In the genomic region with DNA sequence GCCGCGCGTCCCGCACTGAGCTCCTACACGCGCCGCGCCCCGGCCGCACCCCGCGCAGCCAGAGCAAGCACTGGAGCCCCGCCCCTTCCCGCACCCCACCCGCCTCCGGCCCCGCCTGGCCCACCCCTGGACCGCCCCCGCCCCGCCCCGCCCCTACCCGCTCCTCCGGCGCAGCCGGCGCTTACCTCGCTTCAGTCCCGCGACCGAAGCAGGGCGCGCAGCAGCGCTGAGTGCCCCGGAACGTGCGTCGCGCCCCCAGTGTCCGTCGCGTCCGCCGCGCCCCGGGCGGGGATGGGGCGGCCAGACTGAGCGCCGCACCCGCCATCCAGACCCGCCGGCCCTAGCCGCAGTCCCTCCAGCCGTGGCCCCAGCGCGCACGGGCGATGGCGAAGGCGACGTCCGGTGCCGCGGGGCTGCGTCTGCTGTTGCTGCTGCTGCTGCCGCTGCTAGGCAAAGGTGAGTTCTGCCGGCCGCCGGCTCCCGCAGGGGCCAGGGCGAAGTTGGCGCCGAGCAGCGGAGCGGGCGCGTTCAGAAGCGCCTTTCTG, we compare ENCODE assay signal across 8 cellular contexts. TPM values are rescaled to one million over a fixed set of nuclear protein-coding genes. Genes with fewer than 3 reads are reported as not detected.
DNase-seq lines count a peak whose midpoint lies in the region; ATAC-seq and TF ChIP-seq lines count a peak whose summit lies in the region.

A gene (plus strand): TSS at position 194 of the 545 bp plus-strand sequence. CDS start 190 bp downstream, at position 384.

- WGBS in sigmoid colon, 2 donors, result 1% methylated on average over 78 of the region's 78 CpGs

- no peaks in the 10 kb centered on the region for H3K9me3 Mint-ChIP-seq in activated naive CD4-positive, alpha-beta T cell treated with anti-CD3 and anti-CD28 coated beads, Interleukin-2, amount 10 ng/mL, durations not matched to agents 7 days and 5 days
- H3K9me3 Mint-ChIP-seq in activated CD4-positive, alpha-beta memory T cell treated with anti-CD3 and anti-CD28 coated beads, Interleukin-2, amount 10 ng/mL, durations not matched to agents 7 days and 5 days, result no peaks in the 10 kb centered on the region

- no peak for TF ChIP-seq POLR2A in sigmoid colon (IDR thresholded peaks at IDR 0.05)

- no peak within 1 kb of the TSS for H3K27ac Mint-ChIP-seq in activated naive CD4-positive, alpha-beta T cell treated with anti-CD3 and anti-CD28 coated beads, Interleukin-2, amount 10 ng/mL, durations not matched to agents 7 days and 5 days
- H3K27ac Mint-ChIP-seq in activated CD4-positive, alpha-beta memory T cell treated with anti-CD3 and anti-CD28 coated beads, Interleukin-2, amount 10 ng/mL, durations not matched to agents 7 days and 5 days, result no peak within 1 kb of the TSS

- H3K4me1 Mint-ChIP-seq in activated naive CD4-positive, alpha-beta T cell treated with anti-CD3 and anti-CD28 coated beads, Interleukin-2, amount 10 ng/mL, durations not matched to agents 7 days and 5 days, result peaks cover 8% of the 10 kb centered on the region
- peaks cover 10% of the 10 kb centered on the region for H3K4me1 Mint-ChIP-seq in activated CD4-positive, alpha-beta memory T cell treated with anti-CD3 and anti-CD28 coated beads, Interleukin-2, amount 10 ng/mL, durations not matched to agents 7 days and 5 days

- peak within 1 kb of the TSS; percentile 65 for H3K4me3 Mint-ChIP-seq in activated naive CD4-positive, alpha-beta T cell treated with anti-CD3 and anti-CD28 coated beads, Interleukin-2, amount 10 ng/mL, durations not matched to agents 7 days and 5 days
- H3K4me3 Mint-ChIP-seq in activated CD4-positive, alpha-beta memory T cell treated with anti-CD3 and anti-CD28 coated beads, Interleukin-2, amount 10 ng/mL, durations not matched to agents 7 days and 5 days, result peak within 1 kb of the TSS; percentile 61

- H3K36me3 Mint-ChIP-seq in activated naive CD4-positive, alpha-beta T cell treated with anti-CD3 and anti-CD28 coated beads, Interleukin-2, amount 10 ng/mL, durations not matched to agents 7 days and 5 days, result no peaks in the 10 kb centered on the region
- no peaks in the 10 kb centered on the region for H3K36me3 Mint-ChIP-seq in activated CD4-positive, alpha-beta memory T cell treated with anti-CD3 and anti-CD28 coated beads, Interleukin-2, amount 10 ng/mL, durations not matched to agents 7 days and 5 days (ENCODE audit: low read depth)

- peak; percentile 75 to 82 for ATAC-seq in left cardiac atrium
- no peak for ATAC-seq in GM18519 (IDR thresholded peaks at IDR 0.05; ENCODE audit: low FRiP score, unreplicated experiment)

- peak; percentile 71 for DNase-seq in activated naive CD4-positive, alpha-beta T cell treated with anti-CD3 and anti-CD28 coated beads, Interleukin-2, amount 10 ng/mL, durations not matched to agents 7 days and 5 days
- DNase-seq in activated naive CD4-positive, alpha-beta T cell (lab: John Stamatoyannopoulos, UW), result no peak
- DNase-seq in activated CD4-positive, alpha-beta memory T cell treated with anti-CD3 and anti-CD28 coated beads, Interleukin-2, amount 10 ng/mL, durations not matched to agents 7 days and 5 days, result peak; percentile 65
- DNase-seq in left cardiac atrium (peak; percentile 39), sigmoid colon (no peak), NCI-H1092 treated with DMSO at 0.1 percent for 48 hours (lab: John Stamatoyannopoulos, UW) (no peak), NCI-H1048 (lab: John Stamatoyannopoulos, UW) (no peak)

- H3K27me3 Mint-ChIP-seq in activated naive CD4-positive, alpha-beta T cell treated with anti-CD3 and anti-CD28 coated beads, Interleukin-2, amount 10 ng/mL, durations not matched to agents 7 days and 5 days, result peaks cover 90% of the 10 kb centered on the region
- H3K27me3 Mint-ChIP-seq in activated CD4-positive, alpha-beta memory T cell treated with anti-CD3 and anti-CD28 coated beads, Interleukin-2, amount 10 ng/mL, durations not matched to agents 7 days and 5 days, result peaks cover 42% of the 10 kb centered on the region

- no peak within 1 kb of the TSS for H3K27ac ChIP-seq in sigmoid colon

- CTCF ChIA-PET in activated naive CD4-positive, alpha-beta T cell treated with anti-CD3 and anti-CD28 coated beads, Interleukin-2, amount 10 ng/mL, durations not matched to agents 7 days and 5 days (lab: Charles Lee), result no interaction called here
- CTCF ChIA-PET in activated CD4-positive, alpha-beta memory T cell treated with anti-CD3 and anti-CD28 coated beads, Interleukin-2, amount 10 ng/mL, durations not matched to agents 7 days and 5 days (lab: Charles Lee), result no interaction called here

- peaks cover 12 to 69% (median 34%) of the 10 kb centered on the region in 3 donors for H3K27me3 ChIP-seq in sigmoid colon

- POLR2A ChIA-PET in activated CD4-positive, alpha-beta memory T cell treated with anti-CD3 and anti-CD28 coated beads, Interleukin-2, amount 10 ng/mL, durations not matched to agents 7 days and 5 days (lab: Charles Lee), result interaction anchor here (0.5 kb wide), 1 partner anchor 347 kb away, joined by 3 read pairs; no protein-coding TSS in a partner anchor

- no peak for TF ChIP-seq CTCF in sigmoid colon (IDR thresholded peaks at IDR 0.05)

- H3K4me1 ChIP-seq in sigmoid colon, result peaks cover 0 to 17% (median 14%) of the 10 kb centered on the region in 4 donors

- intact Hi-C loops in left cardiac atrium (cut with DNase I) (no loop called here), sigmoid colon (cut with DNase I) (no loop called here)

- H3K9me3 ChIP-seq in sigmoid colon, result no peaks in the 10 kb centered on the region

- H3K4me3 ChIP-seq in sigmoid colon, result peak within 1 kb of the TSS; percentile 10 to 56 (median 42)

- no peaks in the 10 kb centered on the region for H3K36me3 ChIP-seq in sigmoid colon

- TF ChIP-seq EP300 in sigmoid colon (IDR thresholded peaks at IDR 0.05), result no peak

RNA-seq across cellular contexts. Expression of the gene that starts here (rescaled TPM):
- under 1 TPM; 0.28 to 0.50 TPM for total RNA-seq in activated CD4-positive, alpha-beta memory T cell treated with anti-CD3 and anti-CD28 coated beads, Interleukin-2, amount 10 ng/mL, durations not matched to agents 7 days and 5 days
- total RNA-seq in left cardiac atrium (1 to 10 TPM in 1 of 2 donors, under 1 TPM in 1; 0.84 to 6.1 TPM), sigmoid colon (1 to 10 TPM; 1.8 to 6.5 (median 4.6) TPM)
- 1 to 10 TPM in 1 of 3 donors, not detected in 2; 3.4 TPM for polyA plus RNA-seq in sigmoid colon

Comparison
In these comparisons a context has a peak if more than half of its experiments do, and no peak if none do; other contexts are left out.
1. DNase-seq: peak in activated naive CD4-positive, alpha-beta T cell treated with anti-CD3 and anti-CD28 coated beads, Interleukin-2, amount 10 ng/mL, durations not matched to agents 7 days and 5 days (single experiment) and left cardiac atrium (single experiment); none in activated naive CD4-positive, alpha-beta T cell (0 of 4), sigmoid colon (single experiment), NCI-H1092 treated with DMSO at 0.1 percent for 48 hours (single experiment) and NCI-H1048 (single experiment).
2. Peak in DNase-seq in activated CD4-positive, alpha-beta memory T cell treated with anti-CD3 and anti-CD28 coated beads, Interleukin-2, amount 10 ng/mL, durations not matched to agents 7 days and 5 days; RNA of the gene not detected or under 1 TPM.